22 cellular contexts compared by ENCODE assay signal in genomic region chr2:206774871-206775270, GRCh38. TPM values are rescaled to one million over a fixed set of nuclear protein-coding genes. Genes with fewer than 3 reads are reported as not detected.
DNase-seq lines count a peak whose midpoint lies in the region; ATAC-seq and TF ChIP-seq lines count a peak whose summit lies in the region.
"Had no signal": no experiment of that assay in that cellular context is flagged by ENCODE, and none has a peak within 500 bp of the region (broad histone marks: within the 10 kb centered on the region; RNA-seq: fewer than 3 reads in every experiment).

No MANE protein-coding gene starts in this region.

- peaks cover 77% of the 10 kb centered on the region for H3K36me3 Mint-ChIP-seq in activated CD4-positive, alpha-beta T cell treated with anti-CD3 and anti-CD28 coated beads for 36 hours (ENCODE audit: low read depth)
- peaks cover 50% of the 10 kb centered on the region for H3K36me3 Mint-ChIP-seq in activated naive CD4-positive, alpha-beta T cell treated with anti-CD3 and anti-CD28 coated beads, Interleukin-2, amount 50 U/mL, for 24 hours

- peak overlapping the region; percentile 42 for H3K27ac Mint-ChIP-seq in activated CD4-positive, alpha-beta T cell treated with anti-CD3 and anti-CD28 coated beads for 36 hours
- H3K27ac Mint-ChIP-seq in activated naive CD4-positive, alpha-beta T cell treated with anti-CD3 and anti-CD28 coated beads, Interleukin-2, amount 50 U/mL, for 24 hours = peak overlapping the region; percentile 67
- H3K27ac Mint-ChIP-seq: CD4-positive, alpha-beta T cell had no signal

- CTCF ChIA-PET in activated CD4-positive, alpha-beta T cell treated with anti-CD3 and anti-CD28 coated beads for 36 hours (lab: Charles Lee) = interaction anchor here (1.2 to 1.5 kb wide), 2 partner anchors 8 to 17 kb away, joined by 3 to 6 read pairs; no protein-coding TSS in a partner anchor

- peaks cover 40% of the 10 kb centered on the region for H3K4me1 Mint-ChIP-seq in activated CD4-positive, alpha-beta T cell treated with anti-CD3 and anti-CD28 coated beads for 36 hours
- H3K4me1 Mint-ChIP-seq in activated naive CD4-positive, alpha-beta T cell treated with anti-CD3 and anti-CD28 coated beads, Interleukin-2, amount 50 U/mL, for 24 hours = peaks cover 62% of the 10 kb centered on the region
- H3K4me1 Mint-ChIP-seq: CD14-positive monocyte had no signal

- H3K9me3 Mint-ChIP-seq in activated CD4-positive, alpha-beta T cell treated with anti-CD3 and anti-CD28 coated beads for 36 hours (ENCODE audit: low read depth) = peaks cover 11% of the 10 kb centered on the region
- H3K9me3 Mint-ChIP-seq in activated naive CD4-positive, alpha-beta T cell treated with anti-CD3 and anti-CD28 coated beads, Interleukin-2, amount 50 U/mL, for 24 hours = peaks cover 9% of the 10 kb centered on the region

- intact Hi-C loops in activated CD4-positive, alpha-beta T cell treated with anti-CD3 and anti-CD28 coated beads for 36 hours (cut with DNase I, micrococcal nuclease) = no loop called here

- TF ChIP-seq CTCF in VCaP (conservative IDR thresholded peaks at IDR 0.05) = no peak

- no peak for ATAC-seq in activated CD4-positive, alpha-beta T cell treated with anti-CD3 and anti-CD28 coated beads for 36 hours
- ATAC-seq: A549; CD8-positive, alpha-beta T cell; GM12878 had no signal

- POLR2A ChIA-PET in activated CD4-positive, alpha-beta T cell treated with anti-CD3 and anti-CD28 coated beads for 36 hours (lab: Charles Lee) = no interaction called here

- H3K27ac ChIP-seq in VCaP = peak overlapping the region; percentile 3; the same call in 1 of the 2 replicates
- H3K27ac ChIP-seq: 22Rv1, A549, BLaER1 had no signal

- no peak overlapping the region for H3K4me3 Mint-ChIP-seq in activated CD4-positive, alpha-beta T cell treated with anti-CD3 and anti-CD28 coated beads for 36 hours
- H3K4me3 Mint-ChIP-seq in activated naive CD4-positive, alpha-beta T cell treated with anti-CD3 and anti-CD28 coated beads, Interleukin-2, amount 50 U/mL, for 24 hours = no peak overlapping the region
- H3K4me3 Mint-ChIP-seq: CD14-positive monocyte; CD4-positive, alpha-beta T cell; CD8-positive, alpha-beta T cell had no signal

- H3K27me3 Mint-ChIP-seq in activated CD4-positive, alpha-beta T cell treated with anti-CD3 and anti-CD28 coated beads for 36 hours = no peaks in the 10 kb centered on the region
- H3K27me3 Mint-ChIP-seq in activated naive CD4-positive, alpha-beta T cell treated with anti-CD3 and anti-CD28 coated beads, Interleukin-2, amount 50 U/mL, for 24 hours = no peaks in the 10 kb centered on the region
- H3K27me3 Mint-ChIP-seq: CD4-positive, alpha-beta T cell had no signal

- no peak for DNase-seq in activated CD4-positive, alpha-beta T cell treated with anti-CD3 and anti-CD28 coated beads for 36 hours
- no peak for DNase-seq in activated CD4-positive, alpha-beta T cell treated with anti-CD3 and anti-CD28 coated beads, Interleukin-2, amount 50 U/mL, for 4 hours
- no peak for DNase-seq in activated naive CD4-positive, alpha-beta T cell treated with anti-CD3 and anti-CD28 coated beads, Interleukin-2, amount 50 U/mL, for 16 hours
- DNase-seq in foreskin melanocyte (peak; percentile 78), AML-193 (lab: John Stamatoyannopoulos, UW) (no peak), CD1c-positive myeloid dendritic cell (ENCODE audit: extremely low spot score) (no peak)
- DNase-seq: BE2C; C1 segment of cervical spinal cord; Caco-2; Calu3; CD4-positive, alpha-beta T cell; CD8-positive, alpha-beta T cell; DMS79 treated with DMSO at 0.1 percent for 48 hours; GDM1 had no signal

RNA-seq across cellular contexts. Expression of gene FASTKD2, which starts 9.5 kb away (rescaled TPM):
- 10 to 100 TPM; 33.9 to 37.0 TPM for total RNA-seq in activated CD4-positive, alpha-beta T cell treated with anti-CD3 and anti-CD28 coated beads for 36 hours

RNA-seq across cellular contexts. Expression of gene MDH1B, which starts 9.7 kb away (rescaled TPM):
- total RNA-seq in activated CD4-positive, alpha-beta T cell treated with anti-CD3 and anti-CD28 coated beads for 36 hours = 1 to 10 TPM in 1 of 2 experiments, under 1 TPM in 1; 0.83 to 1.3 TPM

RNA-seq across cellular contexts. Expression of gene DYTN, which starts 56.7 kb away (rescaled TPM):
- total RNA-seq in activated CD4-positive, alpha-beta T cell treated with anti-CD3 and anti-CD28 coated beads for 36 hours = not detected
- total RNA-seq: A172; Caco-2; Calu3; CD4-positive, alpha-beta T cell; CD8-positive, alpha-beta T cell had no signal
